Comparison of ENCODE assay signal across 8 cellular contexts in the genomic region with DNA sequence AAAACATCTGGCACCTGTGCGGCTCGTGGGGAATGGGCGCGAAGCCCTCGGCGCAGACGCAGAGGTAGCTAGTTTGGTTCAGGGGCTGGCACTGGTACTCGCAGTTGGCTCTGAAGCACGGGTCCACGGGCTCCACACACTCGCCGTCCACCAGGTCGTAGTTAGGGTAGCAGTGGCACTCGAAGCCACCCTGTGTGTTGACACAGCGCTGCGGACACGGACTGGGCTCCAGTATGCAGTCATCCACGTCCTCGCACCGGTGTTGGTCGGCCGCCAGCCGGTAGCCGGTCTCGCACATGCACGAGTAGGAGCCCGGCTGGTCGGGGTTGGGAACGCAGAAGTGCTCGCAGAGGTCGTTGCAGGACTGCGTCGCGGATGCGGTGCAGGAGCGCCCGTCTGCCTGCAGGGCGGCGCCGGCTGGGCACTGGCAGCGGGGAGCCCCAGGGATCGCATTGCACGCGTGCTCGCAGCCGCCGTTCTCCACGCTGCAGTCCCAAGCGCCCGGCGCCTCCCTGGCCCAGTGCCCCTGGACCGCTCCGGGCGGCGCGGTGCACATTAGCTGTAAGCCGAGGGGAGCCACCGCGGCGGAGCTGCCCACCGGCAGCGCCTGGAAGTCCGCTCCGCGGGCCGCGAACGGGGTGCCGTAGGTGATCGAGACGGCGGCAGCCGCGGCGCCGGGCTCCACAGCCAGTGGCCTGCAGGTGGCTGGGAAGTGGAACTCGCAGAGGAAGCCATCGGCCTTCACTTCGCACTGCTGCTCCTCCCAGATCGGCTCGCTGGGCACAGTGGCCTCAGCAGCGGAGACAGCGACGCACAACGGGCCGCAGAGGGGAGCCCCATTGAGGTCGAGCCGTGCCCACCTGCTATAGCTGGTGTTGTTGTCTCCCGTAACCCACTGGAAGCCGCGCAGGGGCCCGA. TPM values are rescaled to one million over a fixed set of nuclear protein-coding genes. Genes with fewer than 3 reads are reported as not detected.
A peak's percentile ranks its signal among the peaks of the same experiment; 100 is the strongest.
DNase-seq lines count a peak whose midpoint lies in the region; ATAC-seq and TF ChIP-seq lines count a peak whose summit lies in the region.

No MANE protein-coding gene starts in this region.

- H3K27ac ChIP-seq in WERI-Rb-1: no peak overlapping the region
- no peak overlapping the region for H3K27ac ChIP-seq in foreskin keratinocyte

- peak; percentile 75 for DNase-seq in AG20443 (ENCODE audit: low spot score)
- DNase-seq in WERI-Rb-1: no peak
- DNase-seq in foreskin keratinocyte: peak; percentile 26 to 57
- no peak for DNase-seq in NCI-H1105 treated with DMSO at 0.1 percent for 48 hours (lab: John Stamatoyannopoulos, UW)
- DNase-seq in NK-92 (lab: John Stamatoyannopoulos, UW; ENCODE audit: unreplicated experiment): no peak

- peak overlapping the region; percentile 13 for H2AFZ ChIP-seq in neuron (ENCODE audit: low read depth, low read length)

- H3K9me3 ChIP-seq in WERI-Rb-1 (ENCODE audit: severe bottlenecking) (no peaks in the 10 kb centered on the region), neuron (ENCODE audit: low read length) (no peaks in the 10 kb centered on the region)

- TF ChIP-seq CTCF in WERI-Rb-1 (IDR thresholded peaks at IDR 0.05; ENCODE audit: low read depth, low read length) (peak; percentile 20; the same call in 1 of the 2 replicates), foreskin keratinocyte (conservative IDR thresholded peaks at IDR 0.05) (peak; percentile 72)

- ATAC-seq in HG03432 (IDR thresholded peaks at IDR 0.05; ENCODE audit: unreplicated experiment): peak; percentile 57
- ATAC-seq in foreskin keratinocyte: peak; percentile 65
- no peak for ATAC-seq in HG02610 (IDR thresholded peaks at IDR 0.05; ENCODE audit: unreplicated experiment)

- H3K4me3 ChIP-seq in WERI-Rb-1 (ENCODE audit: low read depth, low read length) (no peak overlapping the region), neuron (ENCODE audit: low read length) (no peak overlapping the region)

- peaks cover 98% of the 10 kb centered on the region for H3K27me3 ChIP-seq in WERI-Rb-1 (ENCODE audit: insufficient read depth, low read depth, severe bottlenecking)
- peaks cover 4% of the 10 kb centered on the region for H3K27me3 ChIP-seq in foreskin keratinocyte
- peaks cover 65% of the 10 kb centered on the region for H3K27me3 ChIP-seq in neuron (ENCODE audit: insufficient read depth, low read length)

- peaks cover 4% of the 10 kb centered on the region for H3K4me1 ChIP-seq in foreskin keratinocyte
- no peaks in the 10 kb centered on the region for H3K4me1 ChIP-seq in neuron (ENCODE audit: insufficient read depth, low read length)

- no peaks in the 10 kb centered on the region for H3K36me3 ChIP-seq in WERI-Rb-1
- H3K36me3 ChIP-seq in neuron (ENCODE audit: insufficient read depth, low read length): no peaks in the 10 kb centered on the region

RNA-seq across cellular contexts. Expression of a gene that starts 0.9 kb away (rescaled TPM):
- total RNA-seq in foreskin keratinocyte: 2.0 and 2.6 TPM in 2 replicates
- 1.1 and 1.8 TPM in 2 replicates for polyA plus RNA-seq in foreskin keratinocyte

RNA-seq across cellular contexts. Expression of a gene that starts 13.4 kb away (rescaled TPM):
- not detected in 2 replicates for total RNA-seq in foreskin keratinocyte
- polyA plus RNA-seq in foreskin keratinocyte: not detected in 2 replicates

RNA-seq across cellular contexts. Expression of a gene that starts 37.6 kb away (rescaled TPM):
- not detected in 2 replicates for total RNA-seq in foreskin keratinocyte
- polyA plus RNA-seq in foreskin keratinocyte: not detected in 2 replicates

Comparison
In these comparisons a context has a peak if more than half of its experiments do, and no peak if none do; other contexts are left out.
1. DNase-seq: peak in AG20443 (single experiment) and foreskin keratinocyte (2 of 2); none in WERI-Rb-1 (single experiment), NCI-H1105 treated with DMSO at 0.1 percent for 48 hours (single experiment) and NK-92 (single experiment).